8 cellular contexts compared by ENCODE assay signal in the genomic region with DNA sequence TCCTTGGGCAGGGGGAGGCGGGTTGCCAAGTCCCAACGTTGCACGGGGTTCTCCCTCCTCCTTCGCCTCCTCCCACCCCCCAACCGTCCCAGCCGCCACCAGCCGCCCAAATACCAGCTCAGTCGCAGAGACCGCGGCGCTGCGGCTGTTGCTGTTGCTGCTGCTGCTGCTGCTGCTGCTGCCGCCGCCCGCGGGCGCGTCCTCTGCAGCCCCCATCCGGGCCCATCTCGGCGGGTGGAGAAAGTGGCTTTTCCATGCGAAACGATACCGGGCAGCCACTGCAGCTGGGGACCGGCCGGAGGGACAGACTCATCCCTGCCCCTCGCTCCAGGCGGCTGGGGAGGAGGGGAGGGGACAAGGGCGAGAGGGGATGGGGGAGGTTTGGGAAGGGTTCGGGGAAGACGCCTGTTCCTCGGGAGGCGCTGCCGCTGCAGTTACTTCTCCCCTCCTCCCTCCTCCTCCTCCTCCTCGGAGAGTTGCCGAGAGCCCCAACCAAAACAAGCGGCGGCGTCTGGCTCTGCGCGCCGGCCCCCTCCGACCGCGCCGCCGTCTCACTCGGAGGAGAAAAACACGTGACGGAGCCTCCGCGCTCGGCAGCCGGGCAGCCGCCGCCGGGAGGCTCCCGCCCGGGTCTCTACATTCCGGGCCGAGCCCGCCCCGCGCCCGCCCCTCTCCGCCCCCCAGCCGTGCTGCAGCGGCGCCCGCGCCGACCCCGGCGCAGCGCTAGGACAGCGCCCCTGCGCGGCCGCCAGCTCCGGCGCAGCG. TPM values are rescaled to one million over a fixed set of nuclear protein-coding genes. Genes with fewer than 3 reads are reported as not detected.
A peak's percentile ranks its signal among the peaks of the same experiment; 100 is the strongest.
DNase-seq lines count a peak whose midpoint lies in the region; TF ChIP-seq lines count a peak whose summit lies in the region.

A gene with protein sequence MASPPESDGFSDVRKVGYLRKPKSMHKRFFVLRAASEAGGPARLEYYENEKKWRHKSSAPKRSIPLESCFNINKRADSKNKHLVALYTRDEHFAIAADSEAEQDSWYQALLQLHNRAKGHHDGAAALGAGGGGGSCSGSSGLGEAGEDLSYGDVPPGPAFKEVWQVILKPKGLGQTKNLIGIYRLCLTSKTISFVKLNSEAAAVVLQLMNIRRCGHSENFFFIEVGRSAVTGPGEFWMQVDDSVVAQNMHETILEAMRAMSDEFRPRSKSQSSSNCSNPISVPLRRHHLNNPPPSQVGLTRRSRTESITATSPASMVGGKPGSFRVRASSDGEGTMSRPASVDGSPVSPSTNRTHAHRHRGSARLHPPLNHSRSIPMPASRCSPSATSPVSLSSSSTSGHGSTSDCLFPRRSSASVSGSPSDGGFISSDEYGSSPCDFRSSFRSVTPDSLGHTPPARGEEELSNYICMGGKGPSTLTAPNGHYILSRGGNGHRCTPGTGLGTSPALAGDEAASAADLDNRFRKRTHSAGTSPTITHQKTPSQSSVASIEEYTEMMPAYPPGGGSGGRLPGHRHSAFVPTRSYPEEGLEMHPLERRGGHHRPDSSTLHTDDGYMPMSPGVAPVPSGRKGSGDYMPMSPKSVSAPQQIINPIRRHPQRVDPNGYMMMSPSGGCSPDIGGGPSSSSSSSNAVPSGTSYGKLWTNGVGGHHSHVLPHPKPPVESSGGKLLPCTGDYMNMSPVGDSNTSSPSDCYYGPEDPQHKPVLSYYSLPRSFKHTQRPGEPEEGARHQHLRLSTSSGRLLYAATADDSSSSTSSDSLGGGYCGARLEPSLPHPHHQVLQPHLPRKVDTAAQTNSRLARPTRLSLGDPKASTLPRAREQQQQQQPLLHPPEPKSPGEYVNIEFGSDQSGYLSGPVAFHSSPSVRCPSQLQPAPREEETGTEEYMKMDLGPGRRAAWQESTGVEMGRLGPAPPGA (N-terminal part only) (minus strand): TSS at position 610 of the 765 bp plus-strand sequence. CDS start 1,082 bp downstream, outside the sequence.

- TF ChIP-seq CTCF in LNCaP clone FGC (IDR thresholded peaks at IDR 0.05; ENCODE audit: control insufficient read depth, extremely low read depth, insufficient read depth) = peak; percentile 54
- TF ChIP-seq CTCF in retinal pigment epithelial cell (conservative IDR thresholded peaks at IDR 0.05; ENCODE audit: low read depth, low read length) = peak; percentile 28

- H3K4me3 ChIP-seq in GM08714 (ENCODE audit: low read length) (peak within 1 kb of the TSS; percentile 67; the same call in 1 of the 2 replicates), LNCaP clone FGC (ENCODE audit: low read depth, low read length) (peak within 1 kb of the TSS; percentile 60), retinal pigment epithelial cell (ENCODE audit: low read length) (peak within 1 kb of the TSS; percentile 83)

- DNase-seq in H4 (ENCODE audit: low spot score) (peak; percentile 55), LNCaP clone FGC (ENCODE audit: low read depth) (no peak), T follicular helper cell (ENCODE audit: low read depth) (peak; percentile 51), astrocyte of the hippocampus (ENCODE audit: low read depth, low spot score) (peak; percentile 96), hypothalamus (lab: John Stamatoyannopoulos, UW) (peak in 38 of 51 donors; percentile 10 to 85 (median 64)), retinal pigment epithelial cell (ENCODE audit: low read depth) (peak; percentile 46), KG1 (lab: John Stamatoyannopoulos, UW) (no peak)

RNA-seq across cellular contexts. Expression of the gene that starts here (rescaled TPM):
- 3.4 and 6.0 TPM in 2 replicates for total RNA-seq in H4 (2014; rRNA removed; shearing (Covaris generic))

Comparison
In these comparisons a context has a peak if more than half of its experiments do, and no peak if none do; other contexts are left out.
1. DNase-seq: peak in H4 (single experiment), T follicular helper cell (single experiment), astrocyte of the hippocampus (single experiment), hypothalamus (38 of 51) and retinal pigment epithelial cell (single experiment); none in LNCaP clone FGC (single experiment) and KG1 (single experiment).
2. Peak in every context shown above with its lines, with median percentiles within 50 percentile points of each other: H3K4me3 ChIP-seq.